18 cellular contexts compared by ENCODE assay signal in the genomic region with DNA sequence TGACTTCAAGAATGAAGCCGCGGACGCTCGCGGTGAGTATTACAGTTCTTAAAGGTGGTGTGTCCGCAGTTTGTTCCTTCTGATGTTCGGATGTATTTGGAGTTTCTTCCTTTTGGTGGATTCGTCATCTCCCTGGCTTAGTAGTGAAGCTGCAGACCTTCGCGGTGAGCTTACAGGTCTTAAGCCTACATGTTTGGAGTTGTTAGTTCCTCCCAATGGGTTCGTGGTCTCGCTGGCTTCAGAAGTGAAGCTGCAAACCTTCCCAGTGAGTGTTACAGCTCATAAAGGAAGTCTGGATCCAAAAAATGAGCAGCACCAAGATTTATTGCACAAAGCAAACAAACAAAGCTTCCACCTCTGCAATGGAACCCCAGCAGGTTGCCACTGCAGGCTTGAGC. TPM values are rescaled to one million over a fixed set of nuclear protein-coding genes. Genes with fewer than 3 reads are reported as not detected.
DNase-seq lines count a peak whose midpoint lies in the region; ATAC-seq, FAIRE-seq and TF ChIP-seq lines count a peak whose summit lies in the region.
"Had no signal": no experiment of that assay in that cellular context is flagged by ENCODE, and none has a peak within 500 bp of the region (broad histone marks: within the 10 kb centered on the region; RNA-seq: fewer than 3 reads in every experiment).

No MANE protein-coding gene starts in this region.

- no peaks in the 10 kb centered on the region for H3K4me1 ChIP-seq in foreskin keratinocyte
- peaks cover 3% of the 10 kb centered on the region for H3K4me1 ChIP-seq in prostate gland (replicated peaks)
- H3K4me1 ChIP-seq: A549, BE2C had no signal

- H3K4me3 ChIP-seq in bronchial epithelial cell (ENCODE audit: low read depth, low read length) (no peak overlapping the region), prostate gland (no peak overlapping the region)
- H3K4me3 ChIP-seq: A549, GM23248 had no signal

- H3K9me3 Mint-ChIP-seq in activated CD4-positive, alpha-beta memory T cell treated with anti-CD3 and anti-CD28 coated beads, Interleukin-2, amount 10 ng/mL, durations not matched to agents 7 days and 5 days, result no peaks in the 10 kb centered on the region

- 93% methylated on average over 12 of the region's 12 CpGs for WGBS in prostate gland

- CTCF ChIA-PET in activated CD4-positive, alpha-beta memory T cell treated with anti-CD3 and anti-CD28 coated beads, Interleukin-2, amount 10 ng/mL, durations not matched to agents 7 days and 5 days (lab: Charles Lee), result no interaction called here

- no peaks in the 10 kb centered on the region for H3K9me3 ChIP-seq in prostate gland
- H3K9me3 ChIP-seq: A549, BE2C had no signal

- intact Hi-C loops in prostate gland (cut with DNase I), result no loop called here

- TF ChIP-seq POLR2A in prostate gland (IDR thresholded peaks at IDR 0.05), result no peak

- H3K36me3 ChIP-seq in bronchial epithelial cell (ENCODE audit: control insufficient read depth, insufficient read depth, low read length) (no peaks in the 10 kb centered on the region), prostate gland (no peaks in the 10 kb centered on the region)
- H3K36me3 ChIP-seq: BE2C had no signal

- H3K27ac Mint-ChIP-seq in activated CD4-positive, alpha-beta memory T cell treated with anti-CD3 and anti-CD28 coated beads, Interleukin-2, amount 10 ng/mL, durations not matched to agents 7 days and 5 days, result no peak overlapping the region
- H3K27ac Mint-ChIP-seq: CD4-positive, alpha-beta memory T cell had no signal

- no peak for TF ChIP-seq CTCF in bronchial epithelial cell (IDR thresholded peaks at IDR 0.05; ENCODE audit: insufficient read depth, low read length, severe bottlenecking)
- TF ChIP-seq CTCF in foreskin keratinocyte (conservative IDR thresholded peaks at IDR 0.05), result no peak
- no peak for TF ChIP-seq CTCF in prostate gland (IDR thresholded peaks at IDR 0.05)

- peak; percentile 47 for FAIRE-seq in bronchial epithelial cell (lab: Jason Lieb, UNC)
- FAIRE-seq: A549, GM12892, H54 had no signal

- DNase-seq in NCI-H69 (lab: John Stamatoyannopoulos, UW) (peak; percentile 20), bronchial epithelial cell (ENCODE audit: low read depth) (peak; percentile 50), foreskin keratinocyte (no peak), HT-29 (ENCODE audit: low spot score) (no peak), prostate gland (ENCODE audit: low spot score) (no peak)
- no peak for DNase-seq in activated CD4-positive, alpha-beta memory T cell treated with anti-CD3 and anti-CD28 coated beads, Interleukin-2, amount 10 ng/mL, durations not matched to agents 7 days and 5 days
- DNase-seq: BE2C; CD4-positive, alpha-beta memory T cell; DMS79 treated with DMSO at 0.1 percent for 48 hours; GDM1; GM23248 had no signal

- POLR2A ChIA-PET in activated CD4-positive, alpha-beta memory T cell treated with anti-CD3 and anti-CD28 coated beads, Interleukin-2, amount 10 ng/mL, durations not matched to agents 7 days and 5 days (lab: Charles Lee), result no interaction called here

- H3K4me3 Mint-ChIP-seq in activated CD4-positive, alpha-beta memory T cell treated with anti-CD3 and anti-CD28 coated beads, Interleukin-2, amount 10 ng/mL, durations not matched to agents 7 days and 5 days, result no peak overlapping the region
- H3K4me3 Mint-ChIP-seq: CD4-positive, alpha-beta memory T cell had no signal

- H3K36me3 Mint-ChIP-seq in activated CD4-positive, alpha-beta memory T cell treated with anti-CD3 and anti-CD28 coated beads, Interleukin-2, amount 10 ng/mL, durations not matched to agents 7 days and 5 days (ENCODE audit: low read depth), result no peaks in the 10 kb centered on the region
- H3K36me3 Mint-ChIP-seq: CD4-positive, alpha-beta memory T cell had no signal

- H3K27ac ChIP-seq in foreskin keratinocyte (no peak overlapping the region), prostate gland (no peak overlapping the region)
- H3K27ac ChIP-seq: A549, GM23248, HL-60 had no signal

- H3K27me3 Mint-ChIP-seq in activated CD4-positive, alpha-beta memory T cell treated with anti-CD3 and anti-CD28 coated beads, Interleukin-2, amount 10 ng/mL, durations not matched to agents 7 days and 5 days, result peaks cover 2% of the 10 kb centered on the region

- H3K27me3 ChIP-seq in bronchial epithelial cell (ENCODE audit: control insufficient read depth, insufficient read depth, low read length) (peaks cover 5% of the 10 kb centered on the region), foreskin keratinocyte (peaks cover 4% of the 10 kb centered on the region), prostate gland (replicated peaks; ENCODE audit: insufficient read depth) (no peaks in the 10 kb centered on the region)
- H3K27me3 ChIP-seq: BE2C had no signal

- H3K4me1 Mint-ChIP-seq in activated CD4-positive, alpha-beta memory T cell treated with anti-CD3 and anti-CD28 coated beads, Interleukin-2, amount 10 ng/mL, durations not matched to agents 7 days and 5 days, result no peaks in the 10 kb centered on the region
- H3K4me1 Mint-ChIP-seq: CD4-positive, alpha-beta memory T cell had no signal

- peak; percentile 45 for ATAC-seq in foreskin keratinocyte
- ATAC-seq in GM21723 (IDR thresholded peaks at IDR 0.05; ENCODE audit: unreplicated experiment), result no peak
- ATAC-seq: HCT116 had no signal

RNA-seq across cellular contexts. Expression of gene LDLRAD1, which starts 14.7 kb away (rescaled TPM):
- total RNA-seq in bronchial epithelial cell (0.26 and 0.90 TPM in 2 replicates), foreskin keratinocyte (not detected in 2 replicates), prostate gland (1 to 10 TPM in 1 of 2 donors, under 1 TPM in 1; 0.55 to 3.3 TPM)
- polyA plus RNA-seq in foreskin keratinocyte, result not detected in 2 replicates
- not detected in 2 replicates for total RNA-seq in HT-29 (2014; rRNA removed; shearing (Covaris generic))
- total RNA-seq in activated CD4-positive, alpha-beta memory T cell treated with anti-CD3 and anti-CD28 coated beads, Interleukin-2, amount 10 ng/mL, durations not matched to agents 7 days and 5 days, result not detected
- total RNA-seq: CD4-positive, alpha-beta memory T cell; GM23248 had no signal
- polyA plus RNA-seq: AG04450; CD4-positive, alpha-beta memory T cell; GM23248 had no signal

RNA-seq across cellular contexts. Expression of gene TMEM59, which starts 49.8 kb away (rescaled TPM):
- total RNA-seq in bronchial epithelial cell (191 and 315 TPM in 2 replicates), foreskin keratinocyte (120 and 137 TPM in 2 replicates), prostate gland (100 to 1,000 TPM; 394 to 817 TPM)
- polyA plus RNA-seq in foreskin keratinocyte, result 100 and 111 TPM in 2 replicates
- 193 and 255 TPM in 2 replicates for total RNA-seq in HT-29 (2014; rRNA removed; shearing (Covaris generic))
- total RNA-seq in activated CD4-positive, alpha-beta memory T cell treated with anti-CD3 and anti-CD28 coated beads, Interleukin-2, amount 10 ng/mL, durations not matched to agents 7 days and 5 days, result 100 to 1,000 TPM; 278 to 280 TPM

RNA-seq across cellular contexts. Expression of gene TCEANC2, which starts 50.2 kb away (rescaled TPM):
- total RNA-seq in bronchial epithelial cell (2.4 and 3.6 TPM in 2 replicates), foreskin keratinocyte (3.4 and 3.8 TPM in 2 replicates), prostate gland (1 to 10 TPM; 2.5 to 5.0 TPM)
- polyA plus RNA-seq in foreskin keratinocyte, result 2.1 and 2.9 TPM in 2 replicates
- 1.2 and 2.0 TPM in 2 replicates for total RNA-seq in HT-29 (2014; rRNA removed; shearing (Covaris generic))
- 10 to 100 TPM; 11.5 to 13.5 TPM for total RNA-seq in activated CD4-positive, alpha-beta memory T cell treated with anti-CD3 and anti-CD28 coated beads, Interleukin-2, amount 10 ng/mL, durations not matched to agents 7 days and 5 days

RNA-seq across cellular contexts. Expression of gene LRRC42, which starts 57.1 kb away (rescaled TPM):
- total RNA-seq in bronchial epithelial cell, result 44.9 and 51.1 TPM in 2 replicates
- 53.9 and 71.2 TPM in 2 replicates for total RNA-seq in foreskin keratinocyte
- polyA plus RNA-seq in foreskin keratinocyte, result 52.0 and 71.4 TPM in 2 replicates
- total RNA-seq in HT-29 (2014; rRNA removed; shearing (Covaris generic)), result 32.6 and 40.0 TPM in 2 replicates
- total RNA-seq in activated CD4-positive, alpha-beta memory T cell treated with anti-CD3 and anti-CD28 coated beads, Interleukin-2, amount 10 ng/mL, durations not matched to agents 7 days and 5 days, result 10 to 100 TPM; 19.9 to 20.8 TPM
- 10 to 100 TPM; 21.1 to 31.8 TPM for total RNA-seq in prostate gland

RNA-seq across cellular contexts. Expression of gene IFT25, which starts 57.7 kb away (rescaled TPM):
- total RNA-seq in bronchial epithelial cell, result 9.7 and 12.9 TPM in 2 replicates
- total RNA-seq in foreskin keratinocyte, result 35.2 and 42.3 TPM in 2 replicates
- 49.5 and 55.5 TPM in 2 replicates for polyA plus RNA-seq in foreskin keratinocyte
- 29.1 and 31.7 TPM in 2 replicates for total RNA-seq in HT-29 (2014; rRNA removed; shearing (Covaris generic))
- total RNA-seq in activated CD4-positive, alpha-beta memory T cell treated with anti-CD3 and anti-CD28 coated beads, Interleukin-2, amount 10 ng/mL, durations not matched to agents 7 days and 5 days, result 10 to 100 TPM; 60.2 to 63.2 TPM
- 10 to 100 TPM; 13.7 to 18.9 TPM for total RNA-seq in prostate gland

Comparison
In these comparisons a context has a peak if more than half of its experiments do, and no peak if none do; other contexts are left out.
1. DNase-seq: peak in NCI-H69 (single experiment) and bronchial epithelial cell (single experiment); none in foreskin keratinocyte (0 of 2), HT-29 (single experiment), activated CD4-positive, alpha-beta memory T cell treated with anti-CD3 and anti-CD28 coated beads, Interleukin-2, amount 10 ng/mL, durations not matched to agents 7 days and 5 days (single experiment) and prostate gland (single experiment).